In genomic region chr15:63368503-63368902, GRCh38 we compare ENCODE assay signal across 19 cellular contexts. TPM values are rescaled to one million over a fixed set of nuclear protein-coding genes. Genes with fewer than 3 reads are reported as not detected.
"Had no signal": no experiment of that assay in that cellular context is flagged by ENCODE, and none has a peak within 500 bp of the region (broad histone marks: within the 10 kb centered on the region; RNA-seq: fewer than 3 reads in every experiment).

No MANE protein-coding gene starts in this region.

- H3K27me3 ChIP-seq: SJCRH30, upper lobe of left lung had no signal

- H3K9me3 ChIP-seq: SJCRH30, upper lobe of left lung had no signal

- H3K36me3 ChIP-seq: SJCRH30, upper lobe of left lung had no signal

- DNase-seq: activated B cell treated with CpG ODN at 0.5 μM for 24 hours; activated CD4-positive, alpha-beta T cell treated with anti-CD3 and anti-CD28 coated beads, Interleukin-2, amount 10 ng/mL, durations not matched to agents 24 days and 14 days; activated naive CD4-positive, alpha-beta T cell treated with Interleukin-2 at 50 U/mL for 16 hours; anterior cingulate cortex; foreskin melanocyte; head of caudate nucleus; immature natural killer cell; left cardiac atrium; natural killer cell; posterior cingulate gyrus; retina; SJCRH30; stimulated activated CD4-positive, alpha-beta T cell treated with anti-CD3 and anti-CD28 coated beads, Interleukin-15, amount 100 ng/mL, for 24 hours; stimulated activated CD4-positive, alpha-beta T cell treated with anti-CD3 and anti-CD28 coated beads, Interleukin-4, amount 100 ng/mL, for 1 hour; stimulated activated naive CD4-positive, alpha-beta T cell; substantia nigra; T-helper 2 cell; upper lobe of left lung had no signal

- H3K4me1 ChIP-seq: SJCRH30 had no signal

- ATAC-seq: left cardiac atrium, natural killer cell had no signal

- H3K27ac ChIP-seq: SJCRH30 had no signal

- H3K4me3 ChIP-seq: lung, SJCRH30, upper lobe of left lung had no signal

RNA-seq across cellular contexts. Expression of gene CA12, which starts 13.1 kb away (rescaled TPM):
- total RNA-seq: activated B cell treated with CpG ODN at 0.5 μM for 24 hours, natural killer cell had no signal
